In the genomic region with DNA sequence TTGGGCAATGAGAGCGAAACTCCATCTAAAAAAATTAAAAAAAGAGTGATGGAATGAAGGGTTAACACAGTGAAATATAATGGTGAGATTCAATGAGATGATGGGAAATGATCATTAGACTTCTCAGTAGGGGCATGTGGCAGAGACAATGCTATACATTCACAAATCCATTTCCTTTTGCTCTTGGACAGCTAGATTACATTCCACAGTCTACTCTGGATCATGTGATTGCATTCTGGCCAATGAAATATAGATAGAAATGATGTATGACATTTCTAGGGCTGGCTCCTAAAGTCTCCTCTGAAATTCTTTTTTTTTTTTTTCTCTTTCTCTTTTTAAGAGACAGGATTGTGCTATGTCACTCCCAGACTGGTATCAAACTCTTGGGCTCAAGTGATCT, we compare ENCODE assay signal across 26 cellular contexts. TPM values are rescaled to one million over a fixed set of nuclear protein-coding genes. Genes with fewer than 3 reads are reported as not detected.
"Had no signal": no experiment of that assay in that cellular context is flagged by ENCODE, and none has a peak within 500 bp of the region (broad histone marks: within the 10 kb centered on the region; RNA-seq: fewer than 3 reads in every experiment).

No MANE protein-coding gene starts in this region.

- H3K27me3 Mint-ChIP-seq: activated CD4-positive, alpha-beta memory T cell treated with anti-CD3 and anti-CD28 coated beads for 36 hours; activated CD4-positive, alpha-beta T cell treated with anti-CD3 and anti-CD28 coated beads, Interleukin-2, amount 10 ng/mL, durations not matched to agents 7 days and 5 days; activated naive CD8-positive, alpha-beta T cell treated with anti-CD3 and anti-CD28 coated beads for 36 hours had no signal

- H3K9ac ChIP-seq: KMS-11 had no signal

- H3K4me3 ChIP-seq: Peyer's patch, SJSA1 had no signal

- H3K9me3 Mint-ChIP-seq: activated CD4-positive, alpha-beta memory T cell treated with anti-CD3 and anti-CD28 coated beads for 36 hours; activated CD4-positive, alpha-beta T cell treated with anti-CD3 and anti-CD28 coated beads, Interleukin-2, amount 10 ng/mL, durations not matched to agents 7 days and 5 days; activated naive CD8-positive, alpha-beta T cell treated with anti-CD3 and anti-CD28 coated beads for 36 hours; activated T-cell treated with anti-CD3 and anti-CD28 coated beads, Interleukin-2, amount 50 U/mL, for 4 hours had no signal

- H3K4me3 Mint-ChIP-seq: activated CD4-positive, alpha-beta memory T cell treated with anti-CD3 and anti-CD28 coated beads for 36 hours; activated CD4-positive, alpha-beta T cell treated with anti-CD3 and anti-CD28 coated beads, Interleukin-2, amount 10 ng/mL, durations not matched to agents 7 days and 5 days; activated naive CD8-positive, alpha-beta T cell treated with anti-CD3 and anti-CD28 coated beads for 36 hours; activated T-cell treated with anti-CD3 and anti-CD28 coated beads, Interleukin-2, amount 50 U/mL, for 4 hours had no signal

- ATAC-seq: activated T-cell treated with anti-CD3 and anti-CD28 coated beads, Interleukin-2, amount 50 U/mL, for 4 hours had no signal

- H3K4me2 ChIP-seq: KMS-11 had no signal

- H3K27ac Mint-ChIP-seq: activated CD4-positive, alpha-beta memory T cell treated with anti-CD3 and anti-CD28 coated beads for 36 hours; activated CD4-positive, alpha-beta T cell treated with anti-CD3 and anti-CD28 coated beads, Interleukin-2, amount 10 ng/mL, durations not matched to agents 7 days and 5 days; activated naive CD8-positive, alpha-beta T cell treated with anti-CD3 and anti-CD28 coated beads for 36 hours had no signal

- H3K27me3 ChIP-seq: Peyer's patch, SJSA1 had no signal

- H3K9me3 ChIP-seq: Peyer's patch, SJSA1 had no signal

- H3K27ac ChIP-seq: KMS-11, Peyer's patch, RWPE1, SJSA1, VCaP had no signal

- DNase-seq: activated CD4-positive, alpha-beta memory T cell treated with anti-CD3 and anti-CD28 coated beads for 36 hours; activated CD4-positive, alpha-beta T cell treated with anti-CD3 and anti-CD28 coated beads, Interleukin-2, amount 10 ng/mL, durations not matched to agents 7 days and 5 days; activated CD4-positive, CD25-positive, alpha-beta regulatory T cell; activated CD8-positive, alpha-beta memory T cell treated with anti-CD3 and anti-CD28 coated beads for 24 hours; activated effector memory CD4-positive, alpha-beta T cell treated with anti-CD3 and anti-CD28 coated beads, Interleukin-2, amount 50 U/mL, for 16 hours; activated naive CD4-positive, alpha-beta T cell treated with Interleukin-2 at 50 U/mL for 16 hours; activated naive CD8-positive, alpha-beta T cell treated with anti-CD3 and anti-CD28 coated beads for 36 hours; activated T-cell treated with anti-CD3 and anti-CD28 coated beads, Interleukin-2, amount 50 U/mL, for 4 hours; caudate nucleus; NCI-H1092; NCI-H1417; NCI-H1694; NCI-H2029 treated with DMSO at 0.1 percent for 48 hours; NCI-H510A treated with DMSO at 0.1 percent for 48 hours; NCI-H69; NK-92 treated with Interleukin-12 subunit alpha and Interleukin-12 subunit beta, amount 100 ng/mL, for 24 hours; Peyer's patch; SHP77; T-helper 1 cell had no signal

- H3K36me3 ChIP-seq: Peyer's patch, SJSA1 had no signal

RNA-seq across cellular contexts. Expression of a gene that starts 13.8 kb away (rescaled TPM):
- total RNA-seq: activated T-cell treated with anti-CD3 and anti-CD28 coated beads, Interleukin-2, amount 50 U/mL, for 4 hours; MCF 10A; SJSA1 had no signal
- polyA plus RNA-seq: adipose tissue had no signal

RNA-seq across cellular contexts. Expression of a gene that starts 19.8 kb away (rescaled TPM):
- total RNA-seq: activated CD4-positive, alpha-beta T cell treated with anti-CD3 and anti-CD28 coated beads, Interleukin-2, amount 10 ng/mL, durations not matched to agents 7 days and 5 days; cerebellum; MCF 10A; Peyer's patch; SJSA1 had no signal
